ENCODE assay signal across 32 cellular contexts in the genomic region with DNA sequence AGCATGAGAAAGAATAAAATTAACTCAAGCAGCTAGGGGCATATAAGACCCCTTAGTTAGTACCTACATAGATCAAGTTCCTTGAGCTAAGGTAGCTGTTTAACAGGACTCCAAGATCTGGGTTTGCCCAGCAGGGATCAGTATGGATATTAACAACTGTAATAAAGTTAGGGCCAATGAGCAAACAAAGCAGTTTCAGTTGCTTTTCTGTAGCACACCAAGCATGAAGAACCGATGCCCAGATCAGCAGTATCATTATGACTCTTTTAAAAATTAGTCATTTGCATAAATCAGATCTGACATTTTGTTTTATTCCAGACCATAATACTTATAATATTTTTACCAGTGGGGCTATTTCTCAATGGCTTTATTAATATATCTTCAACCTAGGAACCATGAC.
A peak's percentile ranks its signal among the peaks of the same experiment; 100 is the strongest.
DNase-seq lines count a peak whose midpoint lies in the region; ATAC-seq, FAIRE-seq and TF ChIP-seq lines count a peak whose summit lies in the region.
"Had no signal": no experiment of that assay in that cellular context is flagged by ENCODE, and none has a peak within 500 bp of the region (broad histone marks: within the 10 kb centered on the region; RNA-seq: fewer than 3 reads in every experiment).

No MANE protein-coding gene starts in this region.

- no peaks in the 10 kb centered on the region for H4K20me1 ChIP-seq in GM12878 (ENCODE audit: control insufficient read depth, insufficient read depth)
- H4K20me1 ChIP-seq: BLaER1 had no signal

- no peaks in the 10 kb centered on the region for H3K36me3 ChIP-seq in GM12878 (ENCODE audit: control insufficient read depth in 2 of 2, insufficient read depth in 2 of 2, low read length in 1 of 2)
- H3K36me3 ChIP-seq: BLaER1, upper lobe of left lung had no signal

- RAD21 ChIA-PET in GM12878 (lab: Charles Lee; ENCODE audit: unreplicated experiment), result no interaction called here

- no peak overlapping the region for H3K27ac ChIP-seq in GM12878 (ENCODE audit: control insufficient read depth, insufficient read depth)
- H3K27ac ChIP-seq: BLaER1, HL-60, upper lobe of left lung had no signal

- no peak for TF ChIP-seq CTCF in GM12878 (IDR thresholded peaks at IDR 0.05 in 2 of 3, conservative IDR thresholded peaks at IDR 0.05 in 1 of 3; ENCODE audit: control insufficient read depth in 2 of 3, extremely low read depth in 1 of 3, insufficient read depth in 1 of 3, low read depth in 3 of 3, low read length in 3 of 3)

- in situ Hi-C loops in GM12878 (cut with MboI), result no loop called here

- 3% methylated on average over 1 of the region's 1 CpG for WGBS in GM12878 (ENCODE audit: insufficient coverage, insufficient replicate concordance, low lambda C conversion rate, missing lambda C conversion rate)

- peak; percentile 84 for ATAC-seq in GM18870 (IDR thresholded peaks at IDR 0.05; ENCODE audit: unreplicated experiment)
- peak; percentile 46 for ATAC-seq in GM21723 (IDR thresholded peaks at IDR 0.05; ENCODE audit: unreplicated experiment)
- peak; percentile 67 for ATAC-seq in HG03280 (IDR thresholded peaks at IDR 0.05; ENCODE audit: unreplicated experiment)
- ATAC-seq in GM12878, result no peak; the same call in 2 of the 3 replicates
- ATAC-seq: esophagus mucosa; GM23338; left lobe of liver; natural killer cell treated with Interleukin-12 subunit alpha and Interleukin-12 subunit beta and Interleukin-15 and Interleukin-18, amount 100 ng/mL, for 72 hours; Right ventricle myocardium inferior; SK-N-SH treated with all-trans-retinoic acid at 6 μM for 48 hours; stimulated activated naive B cell treated with anti-CD40 and anti-IgM and Interleukin-4, amounts not matched to agents 10 μg/mL and 1 μg/mL and 100 μg/mL, for 72 hours; T-helper 17 cell had no signal

- TF ChIP-seq RAD21 in GM12878 (IDR thresholded peaks at IDR 0.05; ENCODE audit: insufficient read depth, low read depth, low read length), result no peak

- peak; percentile 59 for FAIRE-seq in GM12878 (lab: Jason Lieb, UNC)
- FAIRE-seq: GM19239 had no signal

- intact Hi-C loops in GM12878 (cut with micrococcal nuclease; ENCODE audit: unreplicated experiment), result no loop called here

- BruUV-seq in GM12878 (replicated peaks; lab: Mats Ljungman, UMichigan), result no TSS peak

- no peak overlapping the region for H3K9ac ChIP-seq in GM12878 (ENCODE audit: control insufficient read depth, insufficient read depth, low read length)
- H3K9ac ChIP-seq: BLaER1 had no signal

- H3K4me3 ChIP-seq in GM12878, result no peak overlapping the region
- H3K4me3 ChIP-seq: BLaER1, GM23338, upper lobe of left lung had no signal

- no peak overlapping the region for H3K4me2 ChIP-seq in GM12878 (ENCODE audit: control insufficient read depth, insufficient read depth)
- H3K4me2 ChIP-seq: BLaER1, GM23338 had no signal

- SMC1A ChIA-PET in GM12878 (lab: Charles Lee; ENCODE audit: uncharacterized antibody, unreplicated experiment), result no interaction called here

- no peaks in the 10 kb centered on the region for H3K9me3 ChIP-seq in GM12878 (replicated peaks; ENCODE audit: control insufficient read depth, insufficient read depth, low read length)
- H3K9me3 ChIP-seq: BLaER1, upper lobe of left lung had no signal

- POLR2A ChIA-PET in GM12878 (lab: Charles Lee), result no interaction called here

- H3K27me3 ChIP-seq in GM12878 (replicated peaks in 1 of 2; ENCODE audit: control insufficient read depth in 2 of 2, insufficient read depth in 2 of 2, low read length in 1 of 2), result no peaks in the 10 kb centered on the region
- H3K27me3 ChIP-seq: BLaER1, upper lobe of left lung had no signal

- no peak for TF ChIP-seq POLR2A in GM12878 (IDR thresholded peaks at IDR 0.05; ENCODE audit: low read depth, low read length)

- no peak for DNase-seq in GM12878 (ENCODE audit: low read depth, low spot score)
- no peak for DNase-seq in NK-92 (lab: John Stamatoyannopoulos, UW; ENCODE audit: unreplicated experiment)
- no peak for DNase-seq in hypothalamus (lab: John Stamatoyannopoulos, UW)
- DNase-seq in NCI-H2081 treated with DMSO at 0.1 percent for 48 hours (lab: John Stamatoyannopoulos, UW), result no peak
- DNase-seq: activated CD4-positive, alpha-beta memory T cell treated with anti-CD3 and anti-CD28 coated beads, Interleukin-2, amount 10 ng/mL, durations not matched to agents 7 days and 5 days; activated CD8-positive, alpha-beta memory T cell treated with anti-CD3 and anti-CD28 coated beads, Interleukin-2, amount 50 U/mL, for 4 hours; activated naive CD4-positive, alpha-beta T cell treated with anti-CD3 and anti-CD28 coated beads, Interleukin-2, amount 50 U/mL, for 16 hours; amniotic stem cell; cerebellar nuclear complex; dermis blood vessel endothelial cell; DMS 273 treated with DMSO at 0.1 percent for 48 hours; EL; endodermal cell; glutamatergic neuron; KBM-7; NCI-H1930; NCI-H526 treated with DMSO at 0.1 percent for 48 hours; stimulated activated naive B cell treated with anti-CD40 and anti-IgM and Interleukin-4, amounts not matched to agents 10 μg/mL and 1 μg/mL and 100 μg/mL, for 72 hours; T-helper 17 cell; upper lobe of left lung had no signal

- no peak overlapping the region for H2AFZ ChIP-seq in GM12878 (ENCODE audit: control insufficient read depth, low read depth, low read length)
- H2AFZ ChIP-seq: GM23338 had no signal

- no peaks in the 10 kb centered on the region for H3K79me2 ChIP-seq in GM12878 (ENCODE audit: control insufficient read depth, insufficient read depth, low read length)

- no peak for TF ChIP-seq EP300 in GM12878 (IDR thresholded peaks at IDR 0.05; ENCODE audit: borderline replicate concordance in 1 of 2, control insufficient read depth in 1 of 2, low read depth in 2 of 2, low read length in 2 of 2)

- CTCF ChIA-PET in GM12878 (lab: Yijun Ruan, JAX), result no interaction called here

- H3K4me1 ChIP-seq in GM12878 (ENCODE audit: control insufficient read depth, insufficient read depth, low read length), result no peaks in the 10 kb centered on the region
- H3K4me1 ChIP-seq: BLaER1, upper lobe of left lung had no signal

TF ChIP-seq in GM12878, 131 proteins besides CTCF, POLR2A, EP300 and RAD21:
- TF ChIP-seq NFYA (IDR thresholded peaks at IDR 0.05; ENCODE audit: borderline replicate concordance, low read depth, low read length) (no peak), HCFC1 (IDR thresholded peaks at IDR 0.05; ENCODE audit: low read length) (no peak), IKZF2 (IDR thresholded peaks at IDR 0.05) (no peak), BMI1 (IDR thresholded peaks at IDR 0.05; ENCODE audit: borderline replicate concordance) (no peak)
- TF ChIP-seq, protein P1, sequence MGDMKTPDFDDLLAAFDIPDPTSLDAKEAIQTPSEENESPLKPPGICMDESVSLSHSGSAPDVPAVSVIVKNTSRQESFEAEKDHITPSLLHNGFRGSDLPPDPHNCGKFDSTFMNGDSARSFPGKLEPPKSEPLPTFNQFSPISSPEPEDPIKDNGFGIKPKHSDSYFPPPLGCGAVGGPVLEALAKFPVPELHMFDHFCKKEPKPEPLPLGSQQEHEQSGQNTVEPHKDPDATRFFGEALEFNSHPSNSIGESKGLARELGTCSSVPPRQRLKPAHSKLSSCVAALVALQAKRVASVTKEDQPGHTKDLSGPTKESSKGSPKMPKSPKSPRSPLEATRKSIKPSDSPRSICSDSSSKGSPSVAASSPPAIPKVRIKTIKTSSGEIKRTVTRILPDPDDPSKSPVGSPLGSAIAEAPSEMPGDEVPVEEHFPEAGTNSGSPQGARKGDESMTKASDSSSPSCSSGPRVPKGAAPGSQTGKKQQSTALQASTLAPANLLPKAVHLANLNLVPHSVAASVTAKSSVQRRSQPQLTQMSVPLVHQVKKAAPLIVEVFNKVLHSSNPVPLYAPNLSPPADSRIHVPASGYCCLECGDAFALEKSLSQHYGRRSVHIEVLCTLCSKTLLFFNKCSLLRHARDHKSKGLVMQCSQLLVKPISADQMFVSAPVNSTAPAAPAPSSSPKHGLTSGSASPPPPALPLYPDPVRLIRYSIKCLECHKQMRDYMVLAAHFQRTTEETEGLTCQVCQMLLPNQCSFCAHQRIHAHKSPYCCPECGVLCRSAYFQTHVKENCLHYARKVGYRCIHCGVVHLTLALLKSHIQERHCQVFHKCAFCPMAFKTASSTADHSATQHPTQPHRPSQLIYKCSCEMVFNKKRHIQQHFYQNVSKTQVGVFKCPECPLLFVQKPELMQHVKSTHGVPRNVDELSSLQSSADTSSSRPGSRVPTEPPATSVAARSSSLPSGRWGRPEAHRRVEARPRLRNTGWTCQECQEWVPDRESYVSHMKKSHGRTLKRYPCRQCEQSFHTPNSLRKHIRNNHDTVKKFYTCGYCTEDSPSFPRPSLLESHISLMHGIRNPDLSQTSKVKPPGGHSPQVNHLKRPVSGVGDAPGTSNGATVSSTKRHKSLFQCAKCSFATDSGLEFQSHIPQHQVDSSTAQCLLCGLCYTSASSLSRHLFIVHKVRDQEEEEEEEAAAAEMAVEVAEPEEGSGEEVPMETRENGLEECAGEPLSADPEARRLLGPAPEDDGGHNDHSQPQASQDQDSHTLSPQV (IDR thresholded peaks at IDR 0.05), result no peak
TF ChIP-seq in GM12878: peak in this region for 0.
